In genomic region chr15:100942656-100943055, GRCh38 we compare ENCODE assay signal across 19 cellular contexts. TPM values are rescaled to one million over a fixed set of nuclear protein-coding genes. Genes with fewer than 3 reads are reported as not detected.
DNase-seq lines count a peak whose midpoint lies in the region; ATAC-seq, FAIRE-seq and TF ChIP-seq lines count a peak whose summit lies in the region.
"Had no signal": no experiment of that assay in that cellular context is flagged by ENCODE, and none has a peak within 500 bp of the region (broad histone marks: within the 10 kb centered on the region; RNA-seq: fewer than 3 reads in every experiment).

No MANE protein-coding gene starts in this region.

- H3K27me3 ChIP-seq in Karpas-422 (ENCODE audit: low read length) (no peaks in the 10 kb centered on the region), GM12878 (replicated peaks in 1 of 2; ENCODE audit: control insufficient read depth in 2 of 2, insufficient read depth in 2 of 2, low read length in 1 of 2) (no peaks in the 10 kb centered on the region), spleen (replicated peaks in 1 of 7) (no peaks in the 10 kb centered on the region)

- RAD21 ChIA-PET in GM12878 (lab: Charles Lee; ENCODE audit: unreplicated experiment), result interaction anchor here (2.0 to 5.7 kb wide), 7 partner anchors 7 to 65 kb away, joined by 7 to 152 read pairs (median 24); partner anchors contain the start of gene LRRK1

- H3K4me3 ChIP-seq in Karpas-422 (ENCODE audit: low read length) (peak overlapping the region; percentile 48; the same call in 1 of the 2 replicates), GM12878 (no peak overlapping the region), spleen (no peak overlapping the region)

- H3K4me2 ChIP-seq in Karpas-422 (ENCODE audit: low read depth, low read length, poor library complexity, severe bottlenecking), result peak overlapping the region; percentile 60
- H3K4me2 ChIP-seq in GM12878 (ENCODE audit: control insufficient read depth, insufficient read depth), result peak overlapping the region; percentile 4; the same call in 1 of the 2 replicates
- H3K4me2 ChIP-seq: KMS-11 had no signal

- H3K27ac ChIP-seq in Karpas-422 (ENCODE audit: low read length) (peak overlapping the region; percentile 96), GM12878 (ENCODE audit: control insufficient read depth, insufficient read depth) (peak overlapping the region; percentile 85), spleen (peak overlapping the region in 6 of 8 donors; percentile 6 to 57 (median 44))
- H3K27ac ChIP-seq: KMS-11 had no signal

- intact Hi-C loops in CD14-positive monocyte (cut with micrococcal nuclease), result loop anchor here in 1 of 2 donors (10.0 kb wide), 1 partner anchor 712 kb away; the partner anchor contains the start of gene TM2D3
- intact Hi-C loops in GM12878 (cut with micrococcal nuclease; ENCODE audit: unreplicated experiment), result no loop called here
- intact Hi-C loops in spleen (cut with DNase I; ENCODE audit: low total_unique reads), result no loop called here

- H3K27ac Mint-ChIP-seq in CD14-positive monocyte, result peak overlapping the region; percentile 21 to 81 (median 54)
- H3K27ac Mint-ChIP-seq in activated CD4-positive, alpha-beta T cell treated with anti-CD3 and anti-CD28 coated beads, Interleukin-2, amount 10 ng/mL, durations not matched to agents 7 days and 5 days, result no peak overlapping the region
- no peak overlapping the region for H3K27ac Mint-ChIP-seq in activated CD8-positive, alpha-beta memory T cell treated with anti-CD3 and anti-CD28 coated beads, Interleukin-2, amount 10 ng/mL, durations not matched to agents 7 days and 5 days
- H3K27ac Mint-ChIP-seq: HFFc6 had no signal

- ATAC-seq in GM12878, result no peak
- ATAC-seq in activated CD8-positive, alpha-beta memory T cell treated with anti-CD3 and anti-CD28 coated beads, Interleukin-2, amount 10 ng/mL, durations not matched to agents 7 days and 5 days, result no peak

- H3K9ac ChIP-seq in Karpas-422 (ENCODE audit: low read length), result peak overlapping the region; percentile 63
- H3K9ac ChIP-seq in GM12878 (ENCODE audit: control insufficient read depth, insufficient read depth, low read length), result no peak overlapping the region
- H3K9ac ChIP-seq: KMS-11 had no signal

- no peak for TF ChIP-seq RAD21 in GM12878 (IDR thresholded peaks at IDR 0.05; ENCODE audit: insufficient read depth, low read depth, low read length)

- FAIRE-seq in GM12878 (lab: Jason Lieb, UNC), result no peak
- FAIRE-seq: A204.1, D721Med, GM12891, GM18507 had no signal

- no peaks in the 10 kb centered on the region for H3K27me3 Mint-ChIP-seq in CD14-positive monocyte (ENCODE audit: low read depth in 3 of 3)
- no peaks in the 10 kb centered on the region for H3K27me3 Mint-ChIP-seq in activated CD4-positive, alpha-beta T cell treated with anti-CD3 and anti-CD28 coated beads, Interleukin-2, amount 10 ng/mL, durations not matched to agents 7 days and 5 days
- peaks cover 6% of the 10 kb centered on the region for H3K27me3 Mint-ChIP-seq in activated CD8-positive, alpha-beta memory T cell treated with anti-CD3 and anti-CD28 coated beads, Interleukin-2, amount 10 ng/mL, durations not matched to agents 7 days and 5 days

- H3K9me3 Mint-ChIP-seq in CD14-positive monocyte, result no peaks in the 10 kb centered on the region
- H3K9me3 Mint-ChIP-seq in activated CD4-positive, alpha-beta T cell treated with anti-CD3 and anti-CD28 coated beads, Interleukin-2, amount 10 ng/mL, durations not matched to agents 7 days and 5 days, result no peaks in the 10 kb centered on the region
- no peaks in the 10 kb centered on the region for H3K9me3 Mint-ChIP-seq in activated CD8-positive, alpha-beta memory T cell treated with anti-CD3 and anti-CD28 coated beads, Interleukin-2, amount 10 ng/mL, durations not matched to agents 7 days and 5 days (ENCODE audit: low read depth)
- H3K9me3 Mint-ChIP-seq: HFFc6 had no signal

- H3K4me3 Mint-ChIP-seq in CD14-positive monocyte, result no peak overlapping the region
- no peak overlapping the region for H3K4me3 Mint-ChIP-seq in activated CD4-positive, alpha-beta T cell treated with anti-CD3 and anti-CD28 coated beads, Interleukin-2, amount 10 ng/mL, durations not matched to agents 7 days and 5 days
- H3K4me3 Mint-ChIP-seq in activated CD8-positive, alpha-beta memory T cell treated with anti-CD3 and anti-CD28 coated beads, Interleukin-2, amount 10 ng/mL, durations not matched to agents 7 days and 5 days, result no peak overlapping the region
- H3K4me3 Mint-ChIP-seq: HFFc6 had no signal

- H3K79me2 ChIP-seq in Karpas-422 (ENCODE audit: low read length) (peaks cover 70% of the 10 kb centered on the region), GM12878 (ENCODE audit: control insufficient read depth, insufficient read depth, low read length) (peaks cover 37% of the 10 kb centered on the region)

- CTCF ChIA-PET in GM12878 (lab: Yijun Ruan, JAX) (interaction anchor here (0.8 to 7.1 kb wide), 9 partner anchors 15 to 65 kb away, joined by 3 to 129 read pairs (median 5); partner anchors contain the start of gene LRRK1), GM10248 (lab: Yijun Ruan, JAX) (interaction anchor here (1.6 to 5.7 kb wide), 3 partner anchors 13 to 65 kb away, joined by 4 to 34 read pairs (median 14); no protein-coding TSS in a partner anchor)
- CTCF ChIA-PET in activated CD4-positive, alpha-beta T cell treated with anti-CD3 and anti-CD28 coated beads, Interleukin-2, amount 10 ng/mL, durations not matched to agents 7 days and 5 days (lab: Charles Lee), result interaction anchor here (1.2 to 1.9 kb wide), 2 partner anchors 24 to 66 kb away, joined by 3 to 5 read pairs; partner anchors contain the start of gene LRRK1
- CTCF ChIA-PET in activated CD8-positive, alpha-beta memory T cell treated with anti-CD3 and anti-CD28 coated beads, Interleukin-2, amount 10 ng/mL, durations not matched to agents 7 days and 5 days (lab: Charles Lee), result interaction anchor here (2.2 kb wide), 1 partner anchor 25 kb away, joined by 8 read pairs; no protein-coding TSS in a partner anchor

- no peak overlapping the region for H2AFZ ChIP-seq in Karpas-422 (ENCODE audit: low read length)
- no peak overlapping the region for H2AFZ ChIP-seq in GM12878 (ENCODE audit: control insufficient read depth, low read depth, low read length)

- DNase-seq in CD14-positive monocyte (ENCODE audit: low spot score) (no peak), Karpas-422 (peak; percentile 78), GM12878 (ENCODE audit: low read depth, low spot score) (no peak), spleen (no peak), GM10248 (ENCODE audit: extremely low spot score) (no peak)
- DNase-seq in activated CD4-positive, alpha-beta T cell treated with anti-CD3 and anti-CD28 coated beads, Interleukin-2, amount 10 ng/mL, durations not matched to agents 7 days and 5 days, result no peak
- no peak for DNase-seq in activated CD8-positive, alpha-beta memory T cell treated with anti-CD3 and anti-CD28 coated beads, Interleukin-2, amount 10 ng/mL, durations not matched to agents 7 days and 5 days
- DNase-seq: DMS79, H7, HFFc6, NCI-H1417, NCI-H187, NCI-H226, NCI-H524 treated with DMSO at 0.1 percent for 48 hours had no signal

- TF ChIP-seq POLR2A in GM12878 (IDR thresholded peaks at IDR 0.05; ENCODE audit: low read depth, low read length) (no peak), spleen (IDR thresholded peaks at IDR 0.05) (no peak)

- 14% methylated on average over 10 of the region's 10 CpGs for WGBS in GM12878 (ENCODE audit: insufficient coverage, insufficient replicate concordance, low lambda C conversion rate, missing lambda C conversion rate)
- WGBS in spleen, 5 donors, result 86 to 91% (median 89%) methylated on average over 10 of the region's 10 CpGs

- H3K36me3 Mint-ChIP-seq in CD14-positive monocyte, result peaks cover 25 to 26% of the 10 kb centered on the region in 2 donors
- no peaks in the 10 kb centered on the region for H3K36me3 Mint-ChIP-seq in activated CD4-positive, alpha-beta T cell treated with anti-CD3 and anti-CD28 coated beads, Interleukin-2, amount 10 ng/mL, durations not matched to agents 7 days and 5 days (ENCODE audit: low read depth)
- H3K36me3 Mint-ChIP-seq in activated CD8-positive, alpha-beta memory T cell treated with anti-CD3 and anti-CD28 coated beads, Interleukin-2, amount 10 ng/mL, durations not matched to agents 7 days and 5 days, result no peaks in the 10 kb centered on the region

- TF ChIP-seq EP300 in GM12878 (IDR thresholded peaks at IDR 0.05; ENCODE audit: borderline replicate concordance in 1 of 2, control insufficient read depth in 1 of 2, low read depth in 2 of 2, low read length in 2 of 2), result no peak

- H3K9me3 ChIP-seq in Karpas-422 (ENCODE audit: low read length) (no peaks in the 10 kb centered on the region), GM12878 (replicated peaks; ENCODE audit: control insufficient read depth, insufficient read depth, low read length) (no peaks in the 10 kb centered on the region), spleen (no peaks in the 10 kb centered on the region)

- H3K4me1 Mint-ChIP-seq in CD14-positive monocyte, result peaks cover 21% of the 10 kb centered on the region
- no peaks in the 10 kb centered on the region for H3K4me1 Mint-ChIP-seq in activated CD4-positive, alpha-beta T cell treated with anti-CD3 and anti-CD28 coated beads, Interleukin-2, amount 10 ng/mL, durations not matched to agents 7 days and 5 days
- no peaks in the 10 kb centered on the region for H3K4me1 Mint-ChIP-seq in activated CD8-positive, alpha-beta memory T cell treated with anti-CD3 and anti-CD28 coated beads, Interleukin-2, amount 10 ng/mL, durations not matched to agents 7 days and 5 days

- peaks cover 12% of the 10 kb centered on the region; the same call in 1 of the 2 replicates for H3K36me3 ChIP-seq in Karpas-422 (ENCODE audit: insufficient read depth, low read length)
- peaks cover 0 to 7% of the 10 kb centered on the region in 2 experiments; a peak in 1 of 4 replicates for H3K36me3 ChIP-seq in GM12878 (ENCODE audit: control insufficient read depth in 2 of 2, insufficient read depth in 2 of 2, low read length in 1 of 2)
- no peaks in the 10 kb centered on the region for H3K36me3 ChIP-seq in spleen

- H3K4me1 ChIP-seq in Karpas-422 (ENCODE audit: low read length) (peaks cover 89% of the 10 kb centered on the region), GM12878 (ENCODE audit: control insufficient read depth, insufficient read depth, low read length) (peaks cover 38% of the 10 kb centered on the region), spleen (peaks cover 7 to 58% (median 40%) of the 10 kb centered on the region in 6 donors)

- in situ Hi-C loops in GM12878 (cut with MboI), result loop anchor here (25.0 kb wide), 1 partner anchor 1430 kb away; no protein-coding TSS in a partner anchor

- TF ChIP-seq CTCF in CD14-positive monocyte (IDR thresholded peaks at IDR 0.05) (no peak), GM12878 (IDR thresholded peaks at IDR 0.05 in 2 of 3, conservative IDR thresholded peaks at IDR 0.05 in 1 of 3; ENCODE audit: control insufficient read depth in 2 of 3, extremely low read depth in 1 of 3, insufficient read depth in 1 of 3, low read depth in 3 of 3, low read length in 3 of 3) (no peak), spleen (IDR thresholded peaks at IDR 0.05 in 8 of 11, conservative IDR thresholded peaks at IDR 0.05 in 3 of 11) (no peak), GM10248 (IDR thresholded peaks at IDR 0.05; ENCODE audit: control extremely low read depth, extremely low read depth, low read depth, missing control alignments) (no peak)

- no peaks in the 10 kb centered on the region for H4K20me1 ChIP-seq in Karpas-422 (ENCODE audit: insufficient read depth, low read depth, low read length)
- H4K20me1 ChIP-seq in GM12878 (ENCODE audit: control insufficient read depth, insufficient read depth), result no peaks in the 10 kb centered on the region

- H3K9me2 ChIP-seq in Karpas-422 (replicated peaks; ENCODE audit: insufficient read depth, low read length), result no peaks in the 10 kb centered on the region

- SMC1A ChIA-PET in GM12878 (lab: Charles Lee; ENCODE audit: uncharacterized antibody, unreplicated experiment), result interaction anchor here (0.6 to 5.8 kb wide), 11 partner anchors 9 to 316 kb away, joined by 3 to 122 read pairs (median 15); partner anchors contain the start of gene LRRK1

- no TSS peak for BruUV-seq in GM12878 (replicated peaks; lab: Mats Ljungman, UMichigan)

- POLR2A ChIA-PET in GM12878 (lab: Charles Lee), result interaction anchor here (0.6 to 6.0 kb wide), 6 partner anchors 10 to 62 kb away, joined by 3 to 97 read pairs (median 8); partner anchors contain the start of gene LRRK1
- POLR2A ChIA-PET in activated CD4-positive, alpha-beta T cell treated with anti-CD3 and anti-CD28 coated beads, Interleukin-2, amount 10 ng/mL, durations not matched to agents 7 days and 5 days (lab: Charles Lee), result no interaction called here
- POLR2A ChIA-PET in GM10248 (lab: Yijun Ruan, JAX), result no interaction called here

RNA-seq across cellular contexts. Expression of gene LRRK1, which starts 23.5 kb away (rescaled TPM):
- polyA plus RNA-seq in CD14-positive monocyte, result 1 to 10 TPM; 1.7 to 5.4 TPM
- 46.6 and 87.3 TPM in 2 replicates for total RNA-seq in Karpas-422 (2014; rRNA removed; shearing (Covaris generic); ENCODE audit: low replicate concordance)
- 120 and 150 TPM in 2 replicates for total RNA-seq in GM12878 (2013; cell fraction: nucleolus; rRNA removed)
- 15.6 and 23.0 TPM in 2 replicates for total RNA-seq in GM12878 (2014; rRNA removed)
- total RNA-seq in GM12878 (2014; rRNA removed; fragmentation: Illumina TruSeq; extraction: Trizol), result 13.1 and 13.5 TPM in 2 replicates
- 51.5 and 58.3 TPM in 2 replicates for total RNA-seq in GM12878 (2021)
- polyA plus RNA-seq in GM12878 (2011; ENCODE audit: low read depth), result 14.1 TPM
- 14.0 and 23.0 TPM in 2 replicates for polyA plus RNA-seq in GM12878 (2011; rRNA removed)
- 20.3 and 21.9 TPM in 2 replicates for polyA plus RNA-seq in GM12878 (2011; cell fraction: cytosol; rRNA removed)
- 82.2 and 90.7 TPM in 2 replicates for polyA plus RNA-seq in GM12878 (2011; cell fraction: nucleus; rRNA removed)
- polyA plus RNA-seq in GM12878 (2012), result 29.5 and 30.8 TPM in 2 replicates
- polyA plus RNA-seq in GM12878 (2014; fragmentation: Illumina TruSeq; extraction: Trizol), result 14.8 and 17.5 TPM in 2 replicates
- polyA plus RNA-seq in GM12878 (2014; fragmentation: Nextera tagmentation; extraction: Ambion mirVana), result 1 to 10 TPM; 2.2 to 2.7 TPM
- polyA plus RNA-seq in GM12878 (2014; rRNA removed), result 29.9 and 33.8 TPM in 2 replicates
- polyA plus RNA-seq in GM12878 (2016; fragmentation: Nextera tagmentation; extraction: Ambion mirVana), result 10 to 100 TPM; 13.9 to 18.3 TPM
- polyA minus RNA-seq in GM12878 (2011; rRNA and poly(A)+ RNA removed), result 26.7 and 37.6 TPM in 2 replicates
- 14.2 and 22.7 TPM in 2 replicates for polyA minus RNA-seq in GM12878 (2011; cell fraction: cytosol; rRNA and poly(A)+ RNA removed)
- polyA minus RNA-seq in GM12878 (2011; cell fraction: nucleus; rRNA and poly(A)+ RNA removed), result 60.9 and 92.6 TPM in 2 replicates
- total RNA-seq in spleen, result 10 to 100 TPM; 31.3 to 60.2 (median 49.9) TPM
- 10 to 100 TPM; 12.0 to 23.6 (median 12.8) TPM for polyA plus RNA-seq in spleen
- total RNA-seq in activated CD4-positive, alpha-beta T cell treated with anti-CD3 and anti-CD28 coated beads, Interleukin-2, amount 10 ng/mL, durations not matched to agents 7 days and 5 days, result under 1 TPM; 0.40 to 0.45 TPM
- total RNA-seq in activated CD8-positive, alpha-beta memory T cell treated with anti-CD3 and anti-CD28 coated beads, Interleukin-2, amount 10 ng/mL, durations not matched to agents 7 days and 5 days, result 1 to 10 TPM; 1.2 to 1.9 TPM

Comparison
In these comparisons a context has a peak if more than half of its experiments do, and no peak if none do; other contexts are left out.
1. H3K27ac Mint-ChIP-seq: peak in CD14-positive monocyte (7 of 7); none in activated CD4-positive, alpha-beta T cell treated with anti-CD3 and anti-CD28 coated beads, Interleukin-2, amount 10 ng/mL, durations not matched to agents 7 days and 5 days (single experiment) and activated CD8-positive, alpha-beta memory T cell treated with anti-CD3 and anti-CD28 coated beads, Interleukin-2, amount 10 ng/mL, durations not matched to agents 7 days and 5 days (single experiment).
2. H3K27ac ChIP-seq: peak in every context shown above with its lines; median percentile 96 in Karpas-422; 85 in GM12878; 44 in spleen.
3. RNA of gene LRRK1, which starts 23.5 kb away (total RNA-seq): 31.3 to 60.2 TPM in spleen, 46.6 to 87.3 TPM in Karpas-422 and 13.1 to 150 TPM in GM12878; 1.2 to 1.9 TPM in activated CD8-positive, alpha-beta memory T cell treated with anti-CD3 and anti-CD28 coated beads, Interleukin-2, amount 10 ng/mL, durations not matched to agents 7 days and 5 days and 0.40 to 0.45 TPM in activated CD4-positive, alpha-beta T cell treated with anti-CD3 and anti-CD28 coated beads, Interleukin-2, amount 10 ng/mL, durations not matched to agents 7 days and 5 days; every median in the first group is over 4 times any median in the second.